In genomic region chr19:37251308-37252229, GRCh38 we compare ENCODE assay signal across 1 cellular context.
TF ChIP-seq lines count a peak whose summit lies in the region.

No MANE protein-coding gene starts in this region.

TF ChIP-seq in HEK293, 187 proteins besides CTCF, POLR2A, EP300 and RAD21 (continued from another document and continues in another):
- no peak for TF ChIP-seq PRDM2 (tag by site-specific recombination; IDR thresholded peaks at IDR 0.05; ENCODE audit: borderline replicate concordance)
- peak; percentile 69; the same call in 1 of the 2 replicates for TF ChIP-seq ZBTB8A (tag by site-specific recombination; IDR thresholded peaks at IDR 0.05)
- no peak for TF ChIP-seq ZSCAN23 (tag by site-specific recombination; IDR thresholded peaks at IDR 0.05)
- TF ChIP-seq GLIS1 (tag by site-specific recombination; IDR thresholded peaks at IDR 0.05): 0 out of 2 replicates have a peak, but pooled peaks have one; percentile 3
- TF ChIP-seq ZNF645 (tag by site-specific recombination; IDR thresholded peaks at IDR 0.05): no peak
- peak; percentile 93; the same call in 1 of the 2 replicates for TF ChIP-seq ZNF221 (tag by site-specific recombination; IDR thresholded peaks at IDR 0.05; ENCODE audit: borderline replicate concordance)
- no peak for TF ChIP-seq ZNF132 (tag by site-specific recombination; IDR thresholded peaks at IDR 0.05; ENCODE audit: borderline replicate concordance)
- TF ChIP-seq ZNF214 (tag by site-specific recombination; IDR thresholded peaks at IDR 0.05; ENCODE audit: borderline replicate concordance): no peak
- TF ChIP-seq RBAK (tag by site-specific recombination; IDR thresholded peaks at IDR 0.05): no peak; the same call in 1 of the 2 replicates
- no peak for TF ChIP-seq ZNF423 (tag by site-specific recombination; IDR thresholded peaks at IDR 0.05)
- TF ChIP-seq ZNF660 (tag by site-specific recombination; IDR thresholded peaks at IDR 0.05): peak; percentile 88
- TF ChIP-seq ZNF600 (tag by site-specific recombination; IDR thresholded peaks at IDR 0.05): peak; percentile 78
- TF ChIP-seq ZNF707 (tag by site-specific recombination; IDR thresholded peaks at IDR 0.05): 0 out of 2 replicates have a peak, but pooled peaks have one; percentile 25
- TF ChIP-seq SALL2 (tag by site-specific recombination; IDR thresholded peaks at IDR 0.05; ENCODE audit: borderline replicate concordance): no peak
- peak; percentile 72 for TF ChIP-seq ZNF398 (tag by site-specific recombination; IDR thresholded peaks at IDR 0.05)
- TF ChIP-seq REST (tag by site-specific recombination; IDR thresholded peaks at IDR 0.05): peak; percentile 19; the same call in 1 of the 2 replicates
- no peak for TF ChIP-seq ZBTB49 (tag by site-specific recombination; IDR thresholded peaks at IDR 0.05; ENCODE audit: low read depth)
- peak; percentile 100 for TF ChIP-seq ZNF366 (tag by site-specific recombination; conservative IDR thresholded peaks at IDR 0.05)
- TF ChIP-seq ZNF670 (tag by site-specific recombination; IDR thresholded peaks at IDR 0.05; ENCODE audit: low read depth): no peak
- no peak for TF ChIP-seq ZNF157 (tag by site-specific recombination; IDR thresholded peaks at IDR 0.05)
- no peak for TF ChIP-seq ZNF239 (tag by site-specific recombination; IDR thresholded peaks at IDR 0.05)
- TF ChIP-seq PATZ1 (tag by site-specific recombination; IDR thresholded peaks at IDR 0.05): peak; percentile 95
- TF ChIP-seq ZNF623 (tag by site-specific recombination; IDR thresholded peaks at IDR 0.05): no peak
- TF ChIP-seq ZNF558 (tag by site-specific recombination; IDR thresholded peaks at IDR 0.05): peak; percentile 41; the same call in 1 of the 2 replicates
- no peak for TF ChIP-seq ZNF211 (tag by site-specific recombination; IDR thresholded peaks at IDR 0.05; ENCODE audit: low read depth)
- no peak for TF ChIP-seq ATF2 (tag by site-specific recombination; IDR thresholded peaks at IDR 0.05; ENCODE audit: low read depth)
- peak; percentile 46 for TF ChIP-seq KLF17 (tag by site-specific recombination; IDR thresholded peaks at IDR 0.05)
- peak; percentile 88 for TF ChIP-seq ZBTB11 (tag by site-specific recombination; conservative IDR thresholded peaks at IDR 0.05; ENCODE audit: low read depth)
- no peak for TF ChIP-seq ZNF837 (tag by site-specific recombination; IDR thresholded peaks at IDR 0.05)
- peak; percentile 58 for TF ChIP-seq ZBTB21 (tag by site-specific recombination; IDR thresholded peaks at IDR 0.05)
- TF ChIP-seq SCRT1 (tag by site-specific recombination; IDR thresholded peaks at IDR 0.05; ENCODE audit: borderline replicate concordance): peak; percentile 54; the same call in 1 of the 2 replicates
